ENCODE assay signal across 24 cellular contexts in the genomic region with DNA sequence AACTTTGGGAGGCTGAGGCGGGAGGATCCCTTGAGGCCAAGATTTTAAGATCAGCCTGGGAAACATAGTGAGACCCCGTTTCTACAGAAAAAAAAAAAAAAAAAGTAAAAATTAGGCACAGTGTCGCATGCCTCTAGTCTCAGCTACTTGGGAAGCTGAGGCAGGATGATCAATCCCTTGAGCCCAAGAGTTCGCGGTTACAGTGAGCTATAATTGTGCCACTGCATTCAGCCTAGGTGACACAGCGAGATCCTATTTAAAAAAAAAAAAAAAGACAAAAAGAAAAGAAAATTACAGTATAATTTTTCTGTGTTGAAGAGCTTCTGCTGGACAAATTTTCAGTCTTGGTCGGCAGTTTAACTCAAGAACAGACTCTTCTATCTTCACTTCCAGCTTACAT.
DNase-seq lines count a peak whose midpoint lies in the region; ATAC-seq and TF ChIP-seq lines count a peak whose summit lies in the region.
"Had no signal": no experiment of that assay in that cellular context is flagged by ENCODE, and none has a peak within 500 bp of the region (broad histone marks: within the 10 kb centered on the region; RNA-seq: fewer than 3 reads in every experiment).

No MANE protein-coding gene starts in this region.

- H3K4me1 Mint-ChIP-seq in endothelial cell (ENCODE audit: unreplicated experiment): peaks cover 36% of the 10 kb centered on the region
- H3K4me1 Mint-ChIP-seq in stimulated activated naive B cell treated with anti-CD40 and anti-IgM and Interleukin-4, amounts not matched to agents 10 μg/mL and 1 μg/mL and 100 μg/mL, for 72 hours: peaks cover 24 to 34% of the 10 kb centered on the region in 2 donors
- H3K4me1 Mint-ChIP-seq: activated CD4-positive, alpha-beta memory T cell treated with anti-CD3 and anti-CD28 coated beads, Interleukin-2, amount 10 ng/mL, durations not matched to agents 7 days and 5 days had no signal

- peak overlapping the region; percentile 64; the same call in 1 of the 2 replicates for H3K27ac ChIP-seq in MM.1S (ENCODE audit: low read length)
- H3K27ac ChIP-seq: epithelial cell of prostate, testis had no signal

- TF ChIP-seq CTCF in MM.1S (IDR thresholded peaks at IDR 0.05; ENCODE audit: low read length) (no peak), endothelial cell (IDR thresholded peaks at IDR 0.05; ENCODE audit: unreplicated experiment) (no peak)

- no peaks in the 10 kb centered on the region for H3K9me2 ChIP-seq in MM.1S (replicated peaks; ENCODE audit: insufficient read depth, low read length)

- peaks cover 2% of the 10 kb centered on the region for H3K27me3 Mint-ChIP-seq in endothelial cell (ENCODE audit: unreplicated experiment)
- no peaks in the 10 kb centered on the region for H3K27me3 Mint-ChIP-seq in stimulated activated naive B cell treated with anti-CD40 and anti-IgM and Interleukin-4, amounts not matched to agents 10 μg/mL and 1 μg/mL and 100 μg/mL, for 72 hours
- H3K27me3 Mint-ChIP-seq: activated CD4-positive, alpha-beta memory T cell treated with anti-CD3 and anti-CD28 coated beads, Interleukin-2, amount 10 ng/mL, durations not matched to agents 7 days and 5 days; activated naive CD8-positive, alpha-beta T cell treated with anti-CD3 and anti-CD28 coated beads, Interleukin-2, amount 10 ng/mL, durations not matched to agents 7 days and 5 days had no signal

- H3F3A ChIP-seq in MM.1S (ENCODE audit: insufficient read depth, low read length): peaks cover 13% of the 10 kb centered on the region

- H3K4me2 ChIP-seq in MM.1S (ENCODE audit: low read depth, low read length): peak overlapping the region; percentile 59; the same call in 1 of the 2 replicates

- no peaks in the 10 kb centered on the region for H3K9me3 ChIP-seq in MM.1S (replicated peaks; ENCODE audit: insufficient read depth, low read length)
- H3K9me3 ChIP-seq: testis had no signal

- no peak overlapping the region for H2AFZ ChIP-seq in MM.1S (ENCODE audit: low read length)

- H3K4me1 ChIP-seq in MM.1S (ENCODE audit: low read length): peaks cover 21% of the 10 kb centered on the region
- H3K4me1 ChIP-seq: testis had no signal

- peaks cover 5% of the 10 kb centered on the region for H3K36me3 Mint-ChIP-seq in endothelial cell (ENCODE audit: low read depth, unreplicated experiment)
- peaks cover 5 to 12% of the 10 kb centered on the region in 2 donors for H3K36me3 Mint-ChIP-seq in stimulated activated naive B cell treated with anti-CD40 and anti-IgM and Interleukin-4, amounts not matched to agents 10 μg/mL and 1 μg/mL and 100 μg/mL, for 72 hours

- H3K9me3 Mint-ChIP-seq in endothelial cell (ENCODE audit: unreplicated experiment): no peaks in the 10 kb centered on the region
- no peaks in the 10 kb centered on the region for H3K9me3 Mint-ChIP-seq in stimulated activated naive B cell treated with anti-CD40 and anti-IgM and Interleukin-4, amounts not matched to agents 10 μg/mL and 1 μg/mL and 100 μg/mL, for 72 hours
- H3K9me3 Mint-ChIP-seq: activated CD4-positive, alpha-beta memory T cell treated with anti-CD3 and anti-CD28 coated beads, Interleukin-2, amount 10 ng/mL, durations not matched to agents 7 days and 5 days; activated naive CD8-positive, alpha-beta T cell treated with anti-CD3 and anti-CD28 coated beads, Interleukin-2, amount 10 ng/mL, durations not matched to agents 7 days and 5 days had no signal

- H3K9ac ChIP-seq in MM.1S (ENCODE audit: low read length): no peak overlapping the region

- ATAC-seq in GM18907 (IDR thresholded peaks at IDR 0.05; ENCODE audit: unreplicated experiment): peak; percentile 9
- peak in 1 of 2 donors; percentile 36 for ATAC-seq in stimulated activated naive B cell treated with anti-CD40 and anti-IgM and Interleukin-4, amounts not matched to agents 10 μg/mL and 1 μg/mL and 100 μg/mL, for 72 hours (replicated peaks)
- no peak for ATAC-seq in GM21576 (IDR thresholded peaks at IDR 0.05; ENCODE audit: unreplicated experiment)
- ATAC-seq: activated CD4-positive, CD25-positive, alpha-beta regulatory T cell treated with anti-CD3 and anti-CD28 coated beads, Interleukin-2, amount 50 U/mL, for 24 hours; HCT116; HepG2; Right ventricle myocardium inferior had no signal

- H3K27ac Mint-ChIP-seq in endothelial cell (ENCODE audit: unreplicated experiment): peak overlapping the region; percentile 69
- H3K27ac Mint-ChIP-seq in stimulated activated naive B cell treated with anti-CD40 and anti-IgM and Interleukin-4, amounts not matched to agents 10 μg/mL and 1 μg/mL and 100 μg/mL, for 72 hours: peak overlapping the region; percentile 94
- H3K27ac Mint-ChIP-seq: activated CD4-positive, alpha-beta memory T cell treated with anti-CD3 and anti-CD28 coated beads, Interleukin-2, amount 10 ng/mL, durations not matched to agents 7 days and 5 days; activated naive CD8-positive, alpha-beta T cell treated with anti-CD3 and anti-CD28 coated beads, Interleukin-2, amount 10 ng/mL, durations not matched to agents 7 days and 5 days had no signal

- H3K36me3 ChIP-seq in MM.1S (replicated peaks; ENCODE audit: insufficient read depth, low read length): no peaks in the 10 kb centered on the region

- no peak overlapping the region for H3K4me3 Mint-ChIP-seq in endothelial cell (ENCODE audit: unreplicated experiment)
- H3K4me3 Mint-ChIP-seq in stimulated activated naive B cell treated with anti-CD40 and anti-IgM and Interleukin-4, amounts not matched to agents 10 μg/mL and 1 μg/mL and 100 μg/mL, for 72 hours: peak overlapping the region; percentile 63 to 72
- H3K4me3 Mint-ChIP-seq: activated CD4-positive, alpha-beta memory T cell treated with anti-CD3 and anti-CD28 coated beads, Interleukin-2, amount 10 ng/mL, durations not matched to agents 7 days and 5 days; activated naive CD8-positive, alpha-beta T cell treated with anti-CD3 and anti-CD28 coated beads, Interleukin-2, amount 10 ng/mL, durations not matched to agents 7 days and 5 days had no signal

- no peaks in the 10 kb centered on the region for H3K79me2 ChIP-seq in MM.1S (ENCODE audit: low read length)

- H3K27me3 ChIP-seq in MM.1S (replicated peaks; ENCODE audit: insufficient read depth, low read length): no peaks in the 10 kb centered on the region
- H3K27me3 ChIP-seq: testis had no signal

- DNase-seq in MM.1S (no peak), endothelial cell (ENCODE audit: low spot score) (no peak), dermis blood vessel endothelial cell (no peak), COLO668 (lab: John Stamatoyannopoulos, UW; ENCODE audit: unreplicated experiment) (no peak), DMS153 treated with DMSO at 0.1 percent for 48 hours (lab: John Stamatoyannopoulos, UW; ENCODE audit: unreplicated experiment) (no peak)
- no peak for DNase-seq in stimulated activated naive B cell treated with anti-CD40 and anti-IgM and Interleukin-4, amounts not matched to agents 10 μg/mL and 1 μg/mL and 100 μg/mL, for 72 hours
- DNase-seq: activated CD4-positive, alpha-beta memory T cell treated with anti-CD3 and anti-CD28 coated beads, Interleukin-2, amount 10 ng/mL, durations not matched to agents 7 days and 5 days; activated effector memory CD4-positive, alpha-beta T cell treated with Interleukin-2 at 50 U/mL for 16 hours; activated naive CD8-positive, alpha-beta T cell treated with anti-CD3 and anti-CD28 coated beads, Interleukin-2, amount 10 ng/mL, durations not matched to agents 7 days and 5 days; mesendoderm; NCI-H1105; NCI-H2029 treated with DMSO at 0.1 percent for 48 hours; NCI-H226; NCI-H774; small intestine; T1000; testis had no signal

- no peaks in the 10 kb centered on the region for H4K20me1 ChIP-seq in MM.1S (ENCODE audit: insufficient read depth, low read length)

- no peak overlapping the region for H3K4me3 ChIP-seq in MM.1S (ENCODE audit: low read length)
- H3K4me3 ChIP-seq: testis had no signal
